Comparison of ENCODE assay signal across 13 cellular contexts in genomic region chr4:152079543-152080293, GRCh38.
DNase-seq lines count a peak whose midpoint lies in the region; ATAC-seq and TF ChIP-seq lines count a peak whose summit lies in the region.
"Had no signal": no experiment of that assay in that cellular context is flagged by ENCODE, and none has a peak within 500 bp of the region (broad histone marks: within the 10 kb centered on the region; RNA-seq: fewer than 3 reads in every experiment).

No MANE protein-coding gene starts in this region.

- no peaks in the 10 kb centered on the region for H3K9me3 Mint-ChIP-seq in naive thymus-derived CD8-positive, alpha-beta T cell

- peaks cover 15% of the 10 kb centered on the region for H3K9me3 ChIP-seq in KOPT-K1 (ENCODE audit: insufficient read depth, low read length, poor library complexity, severe bottlenecking)
- no peaks in the 10 kb centered on the region for H3K9me3 ChIP-seq in uterus
- H3K9me3 ChIP-seq: breast epithelium, gastrocnemius medialis had no signal

- peak; percentile 96 to 97 for ATAC-seq in naive thymus-derived CD8-positive, alpha-beta T cell
- ATAC-seq in HG02973 (IDR thresholded peaks at IDR 0.05; ENCODE audit: unreplicated experiment) = no peak
- ATAC-seq: gastrocnemius medialis had no signal

- POLR2A ChIA-PET in naive thymus-derived CD8-positive, alpha-beta T cell (lab: Charles Lee) = interaction anchor here (0.7 to 1.7 kb wide), 10 partner anchors 9 to 37 kb away, joined by 3 to 8 read pairs (median 5); no protein-coding TSS in a partner anchor

- peak overlapping the region; percentile 86 to 95 (median 91) for H3K27ac Mint-ChIP-seq in naive thymus-derived CD8-positive, alpha-beta T cell

- no peak for TF ChIP-seq CTCF in uterus (IDR thresholded peaks at IDR 0.05)

- peaks cover 34 to 92% (median 74%) of the 10 kb centered on the region in 4 donors for H3K4me1 Mint-ChIP-seq in naive thymus-derived CD8-positive, alpha-beta T cell

- H3K36me3 Mint-ChIP-seq in naive thymus-derived CD8-positive, alpha-beta T cell = no peaks in the 10 kb centered on the region

- peak; percentile 55 for DNase-seq in activated gamma-delta T cell treated with Interleukin-2 at 50 U/mL for 16 hours
- DNase-seq in activated gamma-delta T cell (lab: John Stamatoyannopoulos, UW) = no peak
- peak; percentile 43 to 55 for DNase-seq in activated T-cell treated with anti-CD3 and anti-CD28 coated beads, Interleukin-2, amount 50 U/mL, for 48 hours
- DNase-seq in naive thymus-derived CD8-positive, alpha-beta T cell = peak in 7 of 10 donors; percentile 42 to 75 (median 56)
- no peak for DNase-seq in uterus
- DNase-seq in GOT3 (lab: John Stamatoyannopoulos, UW) = no peak
- DNase-seq: gastrocnemius medialis, HCEC 1CT, NCI-H1092, NCI-H446 treated with DMSO at 0.1 percent for 48 hours had no signal

- H3K4me3 Mint-ChIP-seq in naive thymus-derived CD8-positive, alpha-beta T cell = peak overlapping the region; percentile 29 to 83 (median 64)

- H3K27me3 Mint-ChIP-seq in naive thymus-derived CD8-positive, alpha-beta T cell = no peaks in the 10 kb centered on the region

- peak overlapping the region; percentile 99 for H3K27ac ChIP-seq in KOPT-K1 (ENCODE audit: low read depth, low read length, poor library complexity, severe bottlenecking)
- H3K27ac ChIP-seq in uterus = no peak overlapping the region
- H3K27ac ChIP-seq: breast epithelium, gastrocnemius medialis had no signal

- H3K4me3 ChIP-seq in uterus = no peak overlapping the region
- H3K4me3 ChIP-seq: breast epithelium, gastrocnemius medialis had no signal

- no peaks in the 10 kb centered on the region for H3K27me3 ChIP-seq in uterus
- H3K27me3 ChIP-seq: breast epithelium, gastrocnemius medialis had no signal

- no peak for TF ChIP-seq POLR2A in uterus (IDR thresholded peaks at IDR 0.05)

- H3K4me1 ChIP-seq in uterus = no peaks in the 10 kb centered on the region
- H3K4me1 ChIP-seq: breast epithelium, gastrocnemius medialis had no signal

- H3K36me3 ChIP-seq in KOPT-K1 (ENCODE audit: insufficient read depth, low read length) (no peaks in the 10 kb centered on the region), uterus (no peaks in the 10 kb centered on the region)
- H3K36me3 ChIP-seq: breast epithelium, gastrocnemius medialis had no signal

- intact Hi-C loops in uterus (cut with DNase I; ENCODE audit: low total_unique reads) = no loop called here

Comparison
In these comparisons a context has a peak if more than half of its experiments do, and no peak if none do; other contexts are left out.
1. DNase-seq: peak in activated gamma-delta T cell treated with Interleukin-2 at 50 U/mL for 16 hours (single experiment), activated T-cell treated with anti-CD3 and anti-CD28 coated beads, Interleukin-2, amount 50 U/mL, for 48 hours (2 of 2) and naive thymus-derived CD8-positive, alpha-beta T cell (7 of 10); none in activated gamma-delta T cell (single experiment), uterus (0 of 2) and GOT3 (single experiment).